In the genomic region with DNA sequence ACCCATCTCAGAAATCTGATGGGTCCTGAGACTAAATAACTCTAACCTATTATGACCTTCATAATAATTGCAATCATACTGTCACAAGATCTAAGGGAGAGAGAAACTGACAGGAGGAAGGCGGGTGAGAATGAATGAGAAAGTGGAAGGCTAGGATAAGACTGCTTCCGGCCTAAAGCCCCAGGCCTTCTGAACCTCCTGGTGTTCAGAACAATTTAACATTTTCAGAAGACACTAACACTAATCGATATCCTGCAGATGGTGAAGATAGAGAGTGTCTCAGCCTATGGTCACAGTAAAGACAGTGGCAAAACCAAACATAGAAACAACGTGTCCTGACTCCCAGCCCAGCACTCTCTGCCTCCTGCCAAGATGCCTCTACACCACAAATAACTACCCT, we compare ENCODE assay signal across 9 cellular contexts. TPM values are rescaled to one million over a fixed set of nuclear protein-coding genes. Genes with fewer than 3 reads are reported as not detected.
DNase-seq lines count a peak whose midpoint lies in the region; ATAC-seq, FAIRE-seq and TF ChIP-seq lines count a peak whose summit lies in the region.
"Had no signal": no experiment of that assay in that cellular context is flagged by ENCODE, and none has a peak within 500 bp of the region (broad histone marks: within the 10 kb centered on the region; RNA-seq: fewer than 3 reads in every experiment).

No MANE protein-coding gene starts in this region.

- peak overlapping the region; percentile 100 for H3K9ac ChIP-seq in SK-N-MC (ENCODE audit: insufficient read length)

- ATAC-seq in gastrocnemius medialis: peak in 1 of 2 donors; percentile 10
- no peak for ATAC-seq in aorta (ENCODE audit: low FRiP score)
- no peak for ATAC-seq in HG02970 (IDR thresholded peaks at IDR 0.05; ENCODE audit: low FRiP score, unreplicated experiment)

- TF ChIP-seq POLR2A in gastrocnemius medialis (IDR thresholded peaks at IDR 0.05): no peak

- intact Hi-C loops in gastrocnemius medialis (cut with DNase I; ENCODE audit: low total_unique reads) (loop anchor here (10.0 kb wide), 1 partner anchor 226 kb away; no protein-coding TSS in a partner anchor), aorta (cut with DNase I) (no loop called here)

- no peak for FAIRE-seq in frontal cortex (lab: Jason Lieb, UNC)
- FAIRE-seq: colon had no signal

- H3K27me3 ChIP-seq in gastrocnemius medialis (no peaks in the 10 kb centered on the region), aorta (ENCODE audit: control insufficient read depth in 1 of 2, insufficient read depth in 2 of 2, low read length in 1 of 2) (no peaks in the 10 kb centered on the region)

- H3K36me3 ChIP-seq in SK-N-MC (ENCODE audit: insufficient read depth, low read length) (peaks cover 59% of the 10 kb centered on the region), gastrocnemius medialis (peaks cover 0 to 47% of the 10 kb centered on the region in 2 donors), aorta (ENCODE audit: control insufficient read depth in 1 of 2, insufficient read depth in 2 of 2, low read length in 1 of 2) (peaks cover 10 to 13% of the 10 kb centered on the region in 2 donors)

- H3K27ac ChIP-seq in SK-N-MC (peak overlapping the region; percentile 97), gastrocnemius medialis (peak overlapping the region; percentile 92 to 95 (median 94)), aorta (ENCODE audit: low read depth in 1 of 2, low read length in 2 of 2) (no peak overlapping the region)

- no peak for TF ChIP-seq CTCF in GM12875 (IDR thresholded peaks at IDR 0.05; ENCODE audit: borderline replicate concordance, insufficient read depth, low read depth, low read length)
- no peak for TF ChIP-seq CTCF in fibroblast of pulmonary artery (IDR thresholded peaks at IDR 0.05; ENCODE audit: low read length, missing control alignments)
- no peak for TF ChIP-seq CTCF in gastrocnemius medialis (IDR thresholded peaks at IDR 0.05 in 4 of 5, conservative IDR thresholded peaks at IDR 0.05 in 1 of 5)

- H3K4me3 ChIP-seq in GM12875 (ENCODE audit: low read depth, low read length) (peak overlapping the region; percentile 80), SK-N-MC (peak overlapping the region; percentile 97), fibroblast of pulmonary artery (replicated peaks; ENCODE audit: low read depth, low read length) (peak overlapping the region; percentile 96), gastrocnemius medialis (peak overlapping the region; percentile 70 to 97 (median 86)), aorta (ENCODE audit: low read length in 2 of 2) (peak overlapping the region in 1 of 2 donors; percentile 78)

- H3K9me3 ChIP-seq in SK-N-MC (ENCODE audit: low read depth, low read length) (peaks cover 4% of the 10 kb centered on the region; the same call in 1 of the 2 replicates), gastrocnemius medialis (no peaks in the 10 kb centered on the region), aorta (ENCODE audit: control insufficient read depth, low read length) (no peaks in the 10 kb centered on the region)

- WGBS in aorta, 2 donors: 33 to 42% methylated on average over 4 of the region's 4 CpGs

- peaks cover 13 to 17% of the 10 kb centered on the region in 2 donors for H3K4me1 ChIP-seq in gastrocnemius medialis
- peaks cover 0 to 1% of the 10 kb centered on the region in 2 donors for H3K4me1 ChIP-seq in aorta (ENCODE audit: control insufficient read depth in 1 of 2, insufficient read depth in 2 of 2, low read length in 2 of 2)

- in situ Hi-C loops in gastrocnemius medialis (cut with MboI; ENCODE audit: low sequenced_read_pairs in 4 of 4): no loop called here

- DNase-seq in SK-N-MC (ENCODE audit: low read depth, low spot score) (no peak), fibroblast of pulmonary artery (ENCODE audit: low read depth) (no peak), gastrocnemius medialis (no peak), aorta (no peak), Ammon's horn (ENCODE audit: low spot score) (no peak), frontal cortex (ENCODE audit: low spot score in 2 of 2) (no peak)

RNA-seq across cellular contexts. Expression of gene RPS14, which starts 1.2 kb away (rescaled TPM):
- total RNA-seq in gastrocnemius medialis (1,000 to 10,000 TPM; 1,865 to 2,215 (median 2,024) TPM), aorta (1,000 to 10,000 TPM; 1,419 to 1,480 TPM), frontal cortex (3,224 TPM)
- 1,000 to 10,000 TPM; 3,586 to 6,043 TPM for polyA plus RNA-seq in aorta

RNA-seq across cellular contexts. Expression of gene CD74, which starts 35.6 kb away (rescaled TPM):
- 100 to 1,000 TPM; 123 to 291 (median 160) TPM for total RNA-seq in gastrocnemius medialis
- total RNA-seq in aorta: 1,000 to 10,000 TPM in 1 of 2 donors, 100 to 1,000 TPM in 1; 677 to 1,639 TPM
- 100 to 1,000 TPM; 114 to 361 TPM for polyA plus RNA-seq in aorta
- total RNA-seq in frontal cortex: 3.3 TPM

RNA-seq across cellular contexts. Expression of gene NDST1, which starts 59.6 kb away (rescaled TPM):
- total RNA-seq in gastrocnemius medialis (10 to 100 TPM; 36.1 to 70.5 (median 50.5) TPM), aorta (100 to 1,000 TPM in 1 of 2 donors, 10 to 100 TPM in 1; 74.0 to 116 TPM), frontal cortex (16.3 TPM)
- 10 to 100 TPM; 10.4 to 12.1 TPM for polyA plus RNA-seq in aorta

Comparison
In these comparisons a context has a peak if more than half of its experiments do, and no peak if none do; other contexts are left out.
1. H3K27ac ChIP-seq: peak in SK-N-MC (single experiment) and gastrocnemius medialis (4 of 4); none in aorta (0 of 2).
2. RNA of gene CD74, which starts 35.6 kb away (total RNA-seq): 677 to 1,639 TPM in aorta and 123 to 291 TPM in gastrocnemius medialis; 3.3 TPM in frontal cortex (single experiment); every median in the first group is over 10 times any median in the second.